Comparison of ENCODE assay signal across 7 cellular contexts in genomic region chr4:76950846-76951321, GRCh38. TPM values are rescaled to one million over a fixed set of nuclear protein-coding genes. Genes with fewer than 3 reads are reported as not detected.
A peak's percentile ranks its signal among the peaks of the same experiment; 100 is the strongest.
DNase-seq lines count a peak whose midpoint lies in the region; FAIRE-seq and TF ChIP-seq lines count a peak whose summit lies in the region.

No MANE protein-coding gene starts in this region.

- intact Hi-C loops in activated CD4-positive, alpha-beta memory T cell treated with anti-CD3 and anti-CD28 coated beads for 36 hours (cut with micrococcal nuclease): loop anchor here (2.0 kb wide), 1 partner anchor 38 kb away; no protein-coding TSS in a partner anchor

- H3F3A ChIP-seq in neural cell (ENCODE audit: insufficient read depth, low read length, poor library complexity, severe bottlenecking): peaks cover 3% of the 10 kb centered on the region

- no peaks in the 10 kb centered on the region for H3K36me3 ChIP-seq in neural cell (ENCODE audit: insufficient read depth, low read length)

- H3K4me1 Mint-ChIP-seq in activated CD4-positive, alpha-beta memory T cell treated with anti-CD3 and anti-CD28 coated beads for 36 hours (ENCODE audit: low read depth): peaks cover 12% of the 10 kb centered on the region

- TF ChIP-seq CTCF in fibroblast of pulmonary artery (IDR thresholded peaks at IDR 0.05; ENCODE audit: low read length, missing control alignments) (no peak), neural cell (IDR thresholded peaks at IDR 0.05; ENCODE audit: poor library complexity, severe bottlenecking) (no peak)

- POLR2A ChIA-PET in activated CD4-positive, alpha-beta memory T cell treated with anti-CD3 and anti-CD28 coated beads for 36 hours (lab: Charles Lee): no interaction called here

- H3K27ac ChIP-seq in neural cell (ENCODE audit: low read length): peak overlapping the region; percentile 88

- peaks cover 58% of the 10 kb centered on the region for H3K79me2 ChIP-seq in neural cell (replicated peaks; ENCODE audit: insufficient read depth, low read length)

- no peak overlapping the region for H3K27ac Mint-ChIP-seq in activated CD4-positive, alpha-beta memory T cell treated with anti-CD3 and anti-CD28 coated beads for 36 hours

- no peaks in the 10 kb centered on the region for H3K9me2 ChIP-seq in neural cell (ENCODE audit: insufficient read depth, low read length)

- H4K20me1 ChIP-seq in neural cell (ENCODE audit: insufficient read depth): no peaks in the 10 kb centered on the region

- H3K9me3 ChIP-seq in neural cell (ENCODE audit: low read length): no peaks in the 10 kb centered on the region

- CTCF ChIA-PET in activated CD4-positive, alpha-beta memory T cell treated with anti-CD3 and anti-CD28 coated beads for 36 hours (lab: Charles Lee): interaction anchor here (1.0 kb wide), 1 partner anchor 37 kb away, joined by 3 read pairs; no protein-coding TSS in a partner anchor

- no peak for TF ChIP-seq EP300 in Ishikawa (IDR thresholded peaks at IDR 0.05; ENCODE audit: borderline replicate concordance)
- TF ChIP-seq EP300 in neural cell (conservative IDR thresholded peaks at IDR 0.05; ENCODE audit: poor library complexity, severe bottlenecking): no peak

- H3K9ac ChIP-seq in neural cell (ENCODE audit: low read length): peak overlapping the region; percentile 91

- H3K27me3 Mint-ChIP-seq in activated CD4-positive, alpha-beta memory T cell treated with anti-CD3 and anti-CD28 coated beads for 36 hours: peaks cover 21% of the 10 kb centered on the region

- DNase-seq in GF-D8 (lab: John Stamatoyannopoulos, UW): peak; percentile 15
- DNase-seq in activated CD4-positive, alpha-beta memory T cell treated with anti-CD3 and anti-CD28 coated beads for 36 hours: peak; percentile 16
- peak; percentile 47 for DNase-seq in fibroblast of pulmonary artery (ENCODE audit: low read depth)
- no peak for DNase-seq in activated CD4-positive, CD25-positive, alpha-beta regulatory T cell (lab: John Stamatoyannopoulos, UW)
- no peak for DNase-seq in frontal cortex (ENCODE audit: low spot score in 2 of 2)

- H3K27me3 ChIP-seq in neural cell (ENCODE audit: insufficient read depth, low read depth, low read length): no peaks in the 10 kb centered on the region

- H3K36me3 Mint-ChIP-seq in activated CD4-positive, alpha-beta memory T cell treated with anti-CD3 and anti-CD28 coated beads for 36 hours: peaks cover 3% of the 10 kb centered on the region

- no peak overlapping the region for H2AFZ ChIP-seq in neural cell (ENCODE audit: low read depth, low read length)

- TF ChIP-seq RAD21 in Ishikawa (IDR thresholded peaks at IDR 0.05; ENCODE audit: low read depth): no peak
- TF ChIP-seq RAD21 in neural cell (conservative IDR thresholded peaks at IDR 0.05): no peak

- peak overlapping the region; percentile 90 for H3K4me3 ChIP-seq in fibroblast of pulmonary artery (replicated peaks; ENCODE audit: low read depth, low read length)
- peak overlapping the region; percentile 96 for H3K4me3 ChIP-seq in neural cell (ENCODE audit: low read length)

- peak overlapping the region; percentile 81 for H3K4me3 Mint-ChIP-seq in activated CD4-positive, alpha-beta memory T cell treated with anti-CD3 and anti-CD28 coated beads for 36 hours

- peak overlapping the region; percentile 65 for H3K4me2 ChIP-seq in neural cell (ENCODE audit: low read length)

- no peaks in the 10 kb centered on the region for H3K9me3 Mint-ChIP-seq in activated CD4-positive, alpha-beta memory T cell treated with anti-CD3 and anti-CD28 coated beads for 36 hours

- FAIRE-seq in frontal cortex (lab: Jason Lieb, UNC): no peak

TF ChIP-seq in Ishikawa, 13 proteins besides CTCF, POLR2A, EP300 and RAD21:
- TF ChIP-seq, protein P1, sequence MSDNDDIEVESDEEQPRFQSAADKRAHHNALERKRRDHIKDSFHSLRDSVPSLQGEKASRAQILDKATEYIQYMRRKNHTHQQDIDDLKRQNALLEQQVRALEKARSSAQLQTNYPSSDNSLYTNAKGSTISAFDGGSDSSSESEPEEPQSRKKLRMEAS (IDR thresholded peaks at IDR 0.05): 0 out of 2 replicates have a peak, but pooled peaks have one; percentile 6
- TF ChIP-seq ZBTB7A (IDR thresholded peaks at IDR 0.05; ENCODE audit: low read depth): no peak

TF ChIP-seq in neural cell, 6 proteins besides CTCF, POLR2A, EP300 and RAD21:
- no peak for TF ChIP-seq SMC3 (conservative IDR thresholded peaks at IDR 0.05; ENCODE audit: poor library complexity)
- TF ChIP-seq EZH2 (IDR thresholded peaks at IDR 0.05; ENCODE audit: borderline replicate concordance, insufficient read depth, low read length, poor library complexity, severe bottlenecking): no peak
- TF ChIP-seq POLR2AphosphoS5 (IDR thresholded peaks at IDR 0.05): no peak
- TF ChIP-seq TAF1 (IDR thresholded peaks at IDR 0.05; ENCODE audit: low read depth): no peak
- no peak for TF ChIP-seq MXI1 (conservative IDR thresholded peaks at IDR 0.05; ENCODE audit: poor library complexity, severe bottlenecking)
- TF ChIP-seq REST (IDR thresholded peaks at IDR 0.05; ENCODE audit: borderline replicate concordance): no peak

RNA-seq across cellular contexts. Expression of gene SEPTIN11, which starts 1.3 kb away (rescaled TPM):
- 10 to 100 TPM; 28.3 to 33.6 TPM for total RNA-seq in activated CD4-positive, alpha-beta memory T cell treated with anti-CD3 and anti-CD28 coated beads for 36 hours
- 61.3 and 110 TPM in 2 replicates for polyA plus RNA-seq in neural cell
- 131 and 186 TPM in 2 replicates for polyA minus RNA-seq in neural cell
- 198 TPM for total RNA-seq in frontal cortex

RNA-seq across cellular contexts. Expression of gene SOWAHB, which starts 52.9 kb away (rescaled TPM):
- total RNA-seq in activated CD4-positive, alpha-beta memory T cell treated with anti-CD3 and anti-CD28 coated beads for 36 hours: not detected
- polyA plus RNA-seq in neural cell: not detected in 2 replicates
- 0.24 and 0.46 TPM in 2 replicates for polyA minus RNA-seq in neural cell
- total RNA-seq in frontal cortex: 2.9 TPM

Comparison
In these comparisons a context has a peak if more than half of its experiments do, and no peak if none do; other contexts are left out.
1. DNase-seq: peak in GF-D8 (single experiment), activated CD4-positive, alpha-beta memory T cell treated with anti-CD3 and anti-CD28 coated beads for 36 hours (single experiment) and fibroblast of pulmonary artery (single experiment); none in activated CD4-positive, CD25-positive, alpha-beta regulatory T cell (0 of 4) and frontal cortex (0 of 2).